In the genomic region with DNA sequence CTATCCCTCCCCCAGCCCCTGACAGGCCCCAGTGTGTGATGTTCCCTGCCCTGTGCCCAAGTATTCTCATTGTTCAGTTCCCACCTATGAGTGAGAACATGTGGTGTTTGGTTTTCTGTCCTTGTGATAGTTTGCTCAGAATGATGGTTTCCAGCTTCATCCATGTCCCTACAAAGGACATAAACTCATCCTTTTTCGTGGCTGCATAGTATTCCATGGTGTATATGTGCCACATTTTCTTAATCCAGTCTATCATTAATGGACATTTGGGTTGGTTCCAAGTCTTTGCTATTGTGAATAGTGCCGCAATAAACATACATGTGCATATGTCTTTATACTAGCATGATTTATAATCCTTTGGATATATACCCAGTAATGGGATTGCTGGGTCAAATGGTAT, we compare ENCODE assay signal across 3 cellular contexts.
DNase-seq lines count a peak whose midpoint lies in the region; ATAC-seq, FAIRE-seq and TF ChIP-seq lines count a peak whose summit lies in the region.
"Not testable (repeated sequence)": the region's sequence is repeated elsewhere in the genome, so short reads cannot be mapped to it uniquely, and the experiment has no call there.

No MANE protein-coding gene starts in this region.

- DNase-seq in K562 (ENCODE audit: extremely low read depth in 1 of 4, low spot score in 3 of 4) = not testable (repeated sequence)

- TF ChIP-seq POLR2A in K562 (conservative IDR thresholded peaks at IDR 0.05) = not testable (repeated sequence)

- BruUV-seq in K562 (replicated peaks; lab: Mats Ljungman, UMichigan) = not testable (repeated sequence)

- not testable (repeated sequence) for TF ChIP-seq CTCF in HEK293 (tag by site-specific recombination; IDR thresholded peaks at IDR 0.05); OCI-LY3 (IDR thresholded peaks at IDR 0.05; ENCODE audit: low read depth, low read length); K562 (IDR thresholded peaks at IDR 0.05 in 2 of 3, conservative IDR thresholded peaks at IDR 0.05 in 1 of 3; ENCODE audit: insufficient read depth in 2 of 3, low read depth in 1 of 3, low read length in 3 of 3)

- ATAC-seq in K562 = not testable (repeated sequence)

- CTCF ChIA-PET in HEK293 (lab: Yijun Ruan, JAX) = interaction anchor here (14.4 kb wide), 1 partner anchor 422 kb away, joined by 408 read pairs; a partner anchor contains a TSS
- CTCF ChIA-PET in K562 (lab: Yijun Ruan, JAX; ENCODE audit: low intra/inter-chr PET ratio) = interaction anchor here (1.0 kb wide), 1 partner anchor 421 kb away, joined by 4 read pairs; no protein-coding TSS in a partner anchor

- H3K4me3 ChIP-seq in HEK293 (ENCODE audit: low read depth, low read length); OCI-LY3 (ENCODE audit: low read length); K562: not testable (repeated sequence)

- POLR2A ChIA-PET in HEK293 (lab: Yijun Ruan, JAX); K562 (lab: Yijun Ruan, JAX): not testable (repeated sequence)

- in situ Hi-C loops in K562 (cut with MboI) = not testable (repeated sequence)

- not testable (repeated sequence) for H3K9me1 ChIP-seq in K562 (ENCODE audit: control insufficient read depth, insufficient read depth, low read length)

- H3K79me2 ChIP-seq in OCI-LY3 (ENCODE audit: low read length); K562 (ENCODE audit: control insufficient read depth, insufficient read depth, low read length): not testable (repeated sequence)

- not testable (repeated sequence) for H3K9me3 ChIP-seq in HEK293 (ENCODE audit: control insufficient read depth, insufficient read depth, low read depth, low read length); OCI-LY3 (ENCODE audit: insufficient read depth, low read length); K562 (replicated peaks; ENCODE audit: control insufficient read depth, insufficient read depth, low read depth, low read length)

- H3K4me1 ChIP-seq in HEK293 (ENCODE audit: control insufficient read depth, insufficient read depth, low read length); K562 (replicated peaks in 1 of 2; ENCODE audit: control insufficient read depth in 2 of 2, insufficient read depth in 2 of 2, low read length in 2 of 2): not testable (repeated sequence)
- H3K4me1 ChIP-seq in OCI-LY3 (ENCODE audit: low read length) = peaks cover 67% of the 10 kb centered on the region

- H3K36me3 ChIP-seq in HEK293 (ENCODE audit: control insufficient read depth in 2 of 2, insufficient read depth in 1 of 2, low read length in 2 of 2); OCI-LY3 (replicated peaks; ENCODE audit: low read depth, low read length); K562 (ENCODE audit: control insufficient read depth, insufficient read depth, low read length): not testable (repeated sequence)

- H3K9ac ChIP-seq in OCI-LY3 (ENCODE audit: low read length); K562 (ENCODE audit: insufficient read depth in 1 of 2, low read depth in 2 of 2, low read length in 2 of 2): not testable (repeated sequence)

- H3K27ac ChIP-seq in HEK293 (ENCODE audit: extremely low read depth, low read depth, low read length); K562 (ENCODE audit: extremely low read depth, low read depth, low read length): not testable (repeated sequence)
- H3K27ac ChIP-seq in OCI-LY3 (ENCODE audit: low read length) = peak overlapping the region; percentile 93; the same call in 1 of the 2 replicates

- H2AFZ ChIP-seq in OCI-LY3 (ENCODE audit: low read depth, low read length); K562 (ENCODE audit: low read depth, low read length): not testable (repeated sequence)

- not testable (repeated sequence) for H3K4me2 ChIP-seq in OCI-LY3 (ENCODE audit: low read length); K562 (ENCODE audit: insufficient read depth, low read length)

- FAIRE-seq in K562 (lab: Jason Lieb, UNC) = not testable (repeated sequence)

- TF ChIP-seq EP300 in K562 (IDR thresholded peaks at IDR 0.05; ENCODE audit: low read length) = not testable (repeated sequence)

- WGBS in K562 (ENCODE audit: insufficient coverage, low coverage, missing lambda C conversion rate) = no CpG with 5 or more reads among the region's 2 CpGs

- H4K20me1 ChIP-seq in OCI-LY3 (ENCODE audit: insufficient read depth, low read length); K562 (replicated peaks; ENCODE audit: control insufficient read depth, insufficient read depth, low read length): not testable (repeated sequence)

- H3K27me3 ChIP-seq in OCI-LY3 (ENCODE audit: low read depth, low read length); K562 (ENCODE audit: control insufficient read depth in 2 of 2, insufficient read depth in 2 of 2, low read length in 2 of 2): not testable (repeated sequence)

- TF ChIP-seq RAD21 in K562 (CRISPR knock-in tag; conservative IDR thresholded peaks at IDR 0.05 in 1 of 2, IDR thresholded peaks at IDR 0.05 in 1 of 2) = not testable (repeated sequence)

- intact Hi-C loops in K562 (cut with micrococcal nuclease) = not testable (repeated sequence)

TF ChIP-seq in HEK293, 187 proteins besides CTCF, POLR2A, EP300 and RAD21:
- TF ChIP-seq ZNF146 (tag by site-specific recombination; IDR thresholded peaks at IDR 0.05) = peak; percentile 81

TF ChIP-seq in K562, 482 proteins besides CTCF, POLR2A, EP300 and RAD21:
- peak; percentile 53 for TF ChIP-seq ZNF146 (CRISPR knock-in tag; IDR thresholded peaks at IDR 0.05; ENCODE audit: unreplicated experiment)
- TF ChIP-seq KDM1A (IDR thresholded peaks at IDR 0.05) = 0 out of 4 replicates have a peak, but pooled peaks of 1 of the 2 experiments have one; percentile 17
